ENCODE assay signal across 9 cellular contexts in genomic region chr4:124018383-124019317, GRCh38.
DNase-seq lines count a peak whose midpoint lies in the region; ATAC-seq and FAIRE-seq lines count a peak whose summit lies in the region.
"Had no signal": no experiment of that assay in that cellular context is flagged by ENCODE, and none has a peak within 500 bp of the region (broad histone marks: within the 10 kb centered on the region; RNA-seq: fewer than 3 reads in every experiment).

No MANE protein-coding gene starts in this region.

- ATAC-seq in Right ventricle myocardium inferior (peak; percentile 95), HG02678 (IDR thresholded peaks at IDR 0.05; ENCODE audit: unreplicated experiment) (peak; percentile 99)

- peak overlapping the region; percentile 80 for H2AFZ ChIP-seq in neuron (ENCODE audit: low read depth, low read length)

- peaks cover 16% of the 10 kb centered on the region for H3K4me1 ChIP-seq in neuron (ENCODE audit: insufficient read depth, low read length)

- H3K36me3 ChIP-seq in neuron (ENCODE audit: insufficient read depth, low read length), result no peaks in the 10 kb centered on the region

- FAIRE-seq in endometrium (lab: Jason Lieb, UNC), result peak; percentile 46
- FAIRE-seq: colon had no signal

- intact Hi-C loops in Right ventricle myocardium inferior (cut with DNase I), result loop anchor here (5.0 kb wide), 1 partner anchor 44 kb away; no protein-coding TSS in a partner anchor
- intact Hi-C loops in cardiac septum (cut with DNase I), result no loop called here

- H3K4me3 ChIP-seq in neuron (ENCODE audit: low read length), result no peak overlapping the region

- H3K27me3 ChIP-seq in neuron (ENCODE audit: insufficient read depth, low read length), result no peaks in the 10 kb centered on the region

- DNase-seq in Right ventricle myocardium inferior (ENCODE audit: missing footprints), result peak; percentile 65
- no peak for DNase-seq in cardiac septum (ENCODE audit: low spot score)
- peak; percentile 57 for DNase-seq in NCI-H69 (lab: John Stamatoyannopoulos, UW)
- no peak for DNase-seq in activated CD4-positive, CD25-positive, alpha-beta regulatory T cell treated with anti-CD3 and anti-CD28 coated beads, Interleukin-2, amount 50 U/mL, for 72 hours
- DNase-seq in NCI-H2196 treated with DMSO at 0.1 percent for 48 hours (lab: John Stamatoyannopoulos, UW; ENCODE audit: unreplicated experiment), result no peak

- no peaks in the 10 kb centered on the region for H3K9me3 ChIP-seq in neuron (ENCODE audit: low read length)

Comparison
In these comparisons a context has a peak if more than half of its experiments do, and no peak if none do; other contexts are left out.
1. DNase-seq: peak in Right ventricle myocardium inferior (single experiment) and NCI-H69 (single experiment); none in cardiac septum (single experiment), activated CD4-positive, CD25-positive, alpha-beta regulatory T cell treated with anti-CD3 and anti-CD28 coated beads, Interleukin-2, amount 50 U/mL, for 72 hours (single experiment) and NCI-H2196 treated with DMSO at 0.1 percent for 48 hours (single experiment).